Comparison of ENCODE assay signal across 35 cellular contexts in genomic region chr1:226329237-226329636, GRCh38. TPM values are rescaled to one million over a fixed set of nuclear protein-coding genes. Genes with fewer than 3 reads are reported as not detected.
DNase-seq lines count a peak whose midpoint lies in the region; ATAC-seq, FAIRE-seq and TF ChIP-seq lines count a peak whose summit lies in the region.
"Had no signal": no experiment of that assay in that cellular context is flagged by ENCODE, and none has a peak within 500 bp of the region (broad histone marks: within the 10 kb centered on the region; RNA-seq: fewer than 3 reads in every experiment).

No MANE protein-coding gene starts in this region.

- H3K4me3 ChIP-seq in HEK293 (ENCODE audit: low read depth, low read length) = no peak overlapping the region
- no peak overlapping the region for H3K4me3 ChIP-seq in K562
- H3K4me3 ChIP-seq in trophoblast cell (ENCODE audit: low read depth, low read length) = no peak overlapping the region
- H3K4me3 ChIP-seq in uterus = no peak overlapping the region
- H3K4me3 ChIP-seq: A549; BLaER1; BLaER1 treated with 17β-estradiol and CSF1 and Interleukin-3, amounts not matched to agents 10 nM and 100 nM had no signal

- in situ Hi-C loops in K562 (cut with MboI) = no loop called here

- ATAC-seq in K562 = no peak
- ATAC-seq in GM21825 (IDR thresholded peaks at IDR 0.05; ENCODE audit: unreplicated experiment) = no peak
- no peak for ATAC-seq in GM18909 (IDR thresholded peaks at IDR 0.05; ENCODE audit: poor library complexity, unreplicated experiment)
- ATAC-seq: A549; CD8-positive, alpha-beta T cell had no signal

- no peak overlapping the region for H2BK120ac ChIP-seq in trophoblast cell (ENCODE audit: insufficient read depth, low read length, poor library complexity)

- H3K14ac ChIP-seq in trophoblast cell (ENCODE audit: low read length) = no peak overlapping the region

- H3K9ac ChIP-seq in K562 (ENCODE audit: insufficient read depth in 1 of 2, low read depth in 2 of 2, low read length in 2 of 2) = no peak overlapping the region
- H3K9ac ChIP-seq in trophoblast cell (ENCODE audit: low read length) = no peak overlapping the region
- H3K9ac ChIP-seq: BLaER1; BLaER1 treated with 17β-estradiol and CSF1 and Interleukin-3, amounts not matched to agents 10 nM and 100 nM had no signal

- TF ChIP-seq RAD21 in K562 (CRISPR knock-in tag; conservative IDR thresholded peaks at IDR 0.05 in 1 of 2, IDR thresholded peaks at IDR 0.05 in 1 of 2) = no peak

- H3K9me1 ChIP-seq in K562 (ENCODE audit: control insufficient read depth, insufficient read depth, low read length) = no peaks in the 10 kb centered on the region

- H3K79me1 ChIP-seq in trophoblast cell (ENCODE audit: low read length) = peaks cover 38% of the 10 kb centered on the region

- H3K27ac ChIP-seq in HEK293 (ENCODE audit: extremely low read depth, low read depth, low read length) (no peak overlapping the region), K562 (ENCODE audit: extremely low read depth, low read depth, low read length) (no peak overlapping the region), trophoblast cell (ENCODE audit: low read depth, low read length) (no peak overlapping the region), uterus (no peak overlapping the region)
- H3K27ac ChIP-seq: 22Rv1; A549; BLaER1; BLaER1 treated with 17β-estradiol and CSF1 and Interleukin-3, amounts not matched to agents 10 nM and 100 nM; C4-2B had no signal

- H4K20me1 ChIP-seq in K562 (replicated peaks; ENCODE audit: control insufficient read depth, insufficient read depth, low read length) = no peaks in the 10 kb centered on the region
- H4K20me1 ChIP-seq: BLaER1; BLaER1 treated with 17β-estradiol and CSF1 and Interleukin-3, amounts not matched to agents 10 nM and 100 nM had no signal

- no peak for FAIRE-seq in K562 (lab: Jason Lieb, UNC)
- FAIRE-seq: A204.1, A549, D721Med had no signal

- WGBS in K562 (ENCODE audit: insufficient coverage, low coverage, missing lambda C conversion rate) = 47% methylated on average over 3 of the region's 3 CpGs
- no CpG with 5 or more reads among the region's 3 CpGs for WGBS in trophoblast cell (ENCODE audit: extremely low coverage, insufficient coverage, insufficient read length)

- no peak for DNase-seq in K562 (ENCODE audit: extremely low read depth in 1 of 4, low spot score in 3 of 4)
- peak; percentile 28 for DNase-seq in mesenteric fat pad (ENCODE audit: low spot score)
- DNase-seq in trophoblast cell = no peak
- no peak for DNase-seq in uterus
- DNase-seq in NCI-H2107 treated with DMSO at 0.1 percent for 48 hours (lab: John Stamatoyannopoulos, UW; ENCODE audit: unreplicated experiment) = no peak
- DNase-seq: 8988T; ACHN; AML-193; BE2C; C1 segment of cervical spinal cord; Caco-2; Calu3; CD4-positive, alpha-beta memory T cell; CD4-positive, alpha-beta T cell; CD4-positive, CD25-positive, alpha-beta regulatory T cell; CD8-positive, alpha-beta memory T cell; CD8-positive, alpha-beta T cell; COR-L47; DMS 273 treated with DMSO at 0.1 percent for 48 hours; DMS153; DMS53; DMS79; DMS79 treated with DMSO at 0.1 percent for 48 hours; DND-41; EL had no signal

- no peak overlapping the region for H2AFZ ChIP-seq in K562 (ENCODE audit: low read depth, low read length)
- no peak overlapping the region for H2AFZ ChIP-seq in trophoblast cell (ENCODE audit: insufficient read depth, low read length, poor library complexity)

- H3K4me1 ChIP-seq in HEK293 (ENCODE audit: control insufficient read depth, insufficient read depth, low read length) (peaks cover 3% of the 10 kb centered on the region; the same call in 1 of the 2 replicates), K562 (replicated peaks in 1 of 2; ENCODE audit: control insufficient read depth in 2 of 2, insufficient read depth in 2 of 2, low read length in 2 of 2) (no peaks in the 10 kb centered on the region; a peak in 2 of 5 replicates), trophoblast cell (ENCODE audit: control insufficient read depth in 1 of 2, insufficient read depth in 2 of 2, low read length in 2 of 2) (peaks cover 19 to 25% of the 10 kb centered on the region in 2 experiments), uterus (no peaks in the 10 kb centered on the region)
- H3K4me1 ChIP-seq: BE2C, BLaER1, Caco-2 had no signal

- no peak overlapping the region for H2BK5ac ChIP-seq in trophoblast cell (ENCODE audit: low read depth, low read length, poor library complexity)

- no peak overlapping the region for H3K23ac ChIP-seq in trophoblast cell (ENCODE audit: low read length)

- no peak overlapping the region for H4K12ac ChIP-seq in trophoblast cell (ENCODE audit: low read depth, low read length)

- CTCF ChIA-PET in HEK293 (lab: Yijun Ruan, JAX) = interaction anchor here (0.7 kb wide), 1 partner anchor 9 kb away, joined by 3 read pairs; no protein-coding TSS in a partner anchor
- CTCF ChIA-PET in K562 (lab: Yijun Ruan, JAX; ENCODE audit: low intra/inter-chr PET ratio) = no interaction called here

- H2AK5ac ChIP-seq in trophoblast cell (ENCODE audit: low read length) = no peak overlapping the region

- no peak for TF ChIP-seq EP300 in K562 (IDR thresholded peaks at IDR 0.05; ENCODE audit: low read length)

- H3K36me3 ChIP-seq in HEK293 (ENCODE audit: control insufficient read depth in 2 of 2, insufficient read depth in 1 of 2, low read length in 2 of 2) (no peaks in the 10 kb centered on the region), K562 (ENCODE audit: control insufficient read depth, insufficient read depth, low read length) (no peaks in the 10 kb centered on the region), trophoblast cell (ENCODE audit: control insufficient read depth in 1 of 2, insufficient read depth in 2 of 2, low read length in 2 of 2) (no peaks in the 10 kb centered on the region), uterus (no peaks in the 10 kb centered on the region)
- H3K36me3 ChIP-seq: BE2C; BLaER1; BLaER1 treated with 17β-estradiol and CSF1 and Interleukin-3, amounts not matched to agents 10 nM and 100 nM had no signal

- TF ChIP-seq POLR2A in K562 (conservative IDR thresholded peaks at IDR 0.05) = no peak
- TF ChIP-seq POLR2A in uterus (IDR thresholded peaks at IDR 0.05) = no peak

- no peak overlapping the region for H3K18ac ChIP-seq in trophoblast cell (ENCODE audit: low read length)

- H3K4ac ChIP-seq in trophoblast cell (ENCODE audit: low read depth, low read length) = no peak overlapping the region

- H3K27me3 ChIP-seq in K562 (ENCODE audit: control insufficient read depth in 2 of 2, insufficient read depth in 2 of 2, low read length in 2 of 2) (peaks cover 1 to 5% of the 10 kb centered on the region in 2 experiments; a peak in 2 of 5 replicates), trophoblast cell (ENCODE audit: insufficient read depth, low read length) (no peaks in the 10 kb centered on the region), uterus (no peaks in the 10 kb centered on the region)
- H3K27me3 ChIP-seq: BE2C; BLaER1; BLaER1 treated with 17β-estradiol and CSF1 and Interleukin-3, amounts not matched to agents 10 nM and 100 nM had no signal

- no peak overlapping the region for H3K4me2 ChIP-seq in K562 (ENCODE audit: insufficient read depth, low read length)
- H3K4me2 ChIP-seq in trophoblast cell (ENCODE audit: low read length) = no peak overlapping the region
- H3K4me2 ChIP-seq: A549; BLaER1; BLaER1 treated with 17β-estradiol and CSF1 and Interleukin-3, amounts not matched to agents 10 nM and 100 nM had no signal

- peak overlapping the region; percentile 2 for H4K91ac ChIP-seq in trophoblast cell (ENCODE audit: low read depth, low read length)

- no TSS peak for BruUV-seq in K562 (replicated peaks; lab: Mats Ljungman, UMichigan)

- H3K9me3 ChIP-seq in HEK293 (ENCODE audit: control insufficient read depth, insufficient read depth, low read depth, low read length) (no peaks in the 10 kb centered on the region), K562 (replicated peaks; ENCODE audit: control insufficient read depth, insufficient read depth, low read depth, low read length) (no peaks in the 10 kb centered on the region), trophoblast cell (ENCODE audit: insufficient read depth, low read depth, low read length) (no peaks in the 10 kb centered on the region), uterus (no peaks in the 10 kb centered on the region)
- H3K9me3 ChIP-seq: A549; BE2C; BLaER1; BLaER1 treated with 17β-estradiol and CSF1 and Interleukin-3, amounts not matched to agents 10 nM and 100 nM; Caco-2 had no signal

- no peak for TF ChIP-seq CTCF in HEK293 (tag by site-specific recombination; IDR thresholded peaks at IDR 0.05)
- TF ChIP-seq CTCF in K562 (IDR thresholded peaks at IDR 0.05 in 2 of 3, conservative IDR thresholded peaks at IDR 0.05 in 1 of 3; ENCODE audit: insufficient read depth in 2 of 3, low read depth in 1 of 3, low read length in 3 of 3) = no peak
- no peak for TF ChIP-seq CTCF in uterus (IDR thresholded peaks at IDR 0.05)

- no peak overlapping the region for H2BK12ac ChIP-seq in trophoblast cell (ENCODE audit: low read length)

- H3K79me2 ChIP-seq in K562 (ENCODE audit: control insufficient read depth, insufficient read depth, low read length) = no peaks in the 10 kb centered on the region
- H3K79me2 ChIP-seq in trophoblast cell (ENCODE audit: control insufficient read depth, insufficient read depth, low read length, poor library complexity) = no peaks in the 10 kb centered on the region

- POLR2A ChIA-PET in HEK293 (lab: Yijun Ruan, JAX) (no interaction called here), K562 (lab: Yijun Ruan, JAX) (interaction anchor here (1.9 kb wide), 1 partner anchor 20 kb away, joined by 7 read pairs; the partner anchor contains the start of gene LIN9)

- intact Hi-C loops in K562 (cut with micrococcal nuclease) (no loop called here), uterus (cut with DNase I; ENCODE audit: low total_unique reads) (no loop called here)

- H4K8ac ChIP-seq in trophoblast cell (ENCODE audit: low read depth, low read length) = no peak overlapping the region

RNA-seq across cellular contexts. Expression of gene LIN9, which starts 20.3 kb away (rescaled TPM):
- 14.8 and 38.6 TPM in 2 replicates for total RNA-seq in K562 (2011; cell fraction: chromatin; rRNA removed; ENCODE audit: low replicate concordance)
- total RNA-seq in K562 (2011; cell fraction: nucleolus; rRNA removed) = 8.2 and 11.1 TPM in 2 replicates
- total RNA-seq in K562 (2011; cell fraction: nucleoplasm; rRNA removed) = 15.6 and 18.7 TPM in 2 replicates
- total RNA-seq in K562 (2014; rRNA removed) (15.8 and 18.8 TPM in 2 replicates), K562 (2014; rRNA removed; fragmentation: Illumina TruSeq; extraction: Trizol) (31.4 and 37.5 TPM in 2 replicates), K562 (2015; rRNA removed; fragmentation: Illumina TruSeq; extraction: Trizol) (29.3 and 30.6 TPM in 2 replicates), K562 (2021) (18.9 and 19.4 TPM in 2 replicates), mesenteric fat pad (1.3 TPM), uterus (10 to 100 TPM in 1 of 4 donors, 1 to 10 TPM in 2, under 1 TPM in 1; 0.59 to 15.1 (median 3.9) TPM)
- polyA plus RNA-seq in K562 (2011; rRNA removed) (22.9 and 33.0 TPM in 2 replicates), K562 (2014; fragmentation: Illumina TruSeq; extraction: Trizol) (21.6 and 25.3 TPM in 2 replicates), K562 (2014; fragmentation: Nextera tagmentation; extraction: Ambion mirVana) (10 to 100 TPM; 19.4 to 26.8 TPM), K562 (2014; rRNA removed) (19.6 and 25.5 TPM in 2 replicates)
- 7.5 and 14.3 TPM in 2 replicates for polyA plus RNA-seq in K562 (2011; cell fraction: cytosol; rRNA removed)
- polyA plus RNA-seq in K562 (2011; cell fraction: nucleus; rRNA removed) = 15.2 and 19.7 TPM in 2 replicates
- polyA plus RNA-seq in K562 (2012) = 11.8 and 14.2 TPM in 2 replicates
- 23.7 and 24.4 TPM in 2 replicates for polyA minus RNA-seq in K562 (2011; rRNA and poly(A)+ RNA removed)
- 6.8 and 10.7 TPM in 2 replicates for polyA minus RNA-seq in K562 (2011; cell fraction: cytosol; rRNA and poly(A)+ RNA removed)
- 10.4 and 18.0 TPM in 2 replicates for polyA minus RNA-seq in K562 (2011; cell fraction: nucleus; rRNA and poly(A)+ RNA removed)
- 11.3 and 11.4 TPM in 2 replicates for polyA plus RNA-seq in trophoblast cell (2013)

Comparison
In these comparisons a context has a peak if more than half of its experiments do, and no peak if none do; other contexts are left out.
1. Of the 44 proteins assayed by ChIP-seq in both K562 and HEK293: peak only in K562: none; only in HEK293: none; in both: ZNF146; in neither: 43.